ENCODE assay signal across 20 cellular contexts in the genomic region with DNA sequence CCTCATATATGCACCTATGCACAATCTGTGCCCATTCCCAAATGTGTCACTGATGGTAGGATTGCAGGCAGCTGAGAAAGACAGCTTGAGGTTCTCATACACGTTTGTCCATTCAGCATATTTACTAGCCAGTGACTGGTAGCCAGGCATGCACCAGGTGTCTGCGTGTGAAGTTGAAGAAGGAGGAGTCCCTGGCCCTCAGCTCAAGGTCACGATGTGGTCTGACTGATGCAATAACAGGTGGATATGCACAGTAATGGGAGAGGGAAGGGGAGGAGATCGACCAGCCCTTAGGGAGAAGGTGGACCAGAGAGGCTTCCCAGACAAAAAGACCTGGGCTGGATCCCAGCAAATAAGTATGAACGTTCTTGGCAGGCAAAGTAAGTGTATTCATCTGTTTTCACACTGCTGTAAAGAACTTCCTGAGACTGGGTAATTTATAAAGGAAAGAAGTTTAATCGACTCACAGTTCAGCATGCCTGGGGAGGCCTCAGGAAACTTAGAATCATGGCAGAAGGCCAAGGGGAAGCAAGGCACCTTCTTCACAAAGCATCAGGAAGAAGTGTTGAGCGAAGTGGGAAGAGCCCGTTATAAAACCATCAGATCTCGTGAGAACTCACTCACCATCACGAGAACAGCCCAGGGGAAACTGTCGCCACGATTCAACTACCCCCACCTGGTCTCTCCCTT.
DNase-seq lines count a peak whose midpoint lies in the region; ATAC-seq and TF ChIP-seq lines count a peak whose summit lies in the region.
"Had no signal": no experiment of that assay in that cellular context is flagged by ENCODE, and none has a peak within 500 bp of the region (broad histone marks: within the 10 kb centered on the region; RNA-seq: fewer than 3 reads in every experiment).

No MANE protein-coding gene starts in this region.

- no peak overlapping the region for H3K4me3 Mint-ChIP-seq in WTC11
- H3K4me3 Mint-ChIP-seq in nephron progenitor cell: no peak overlapping the region
- H3K4me3 Mint-ChIP-seq: CD4-positive, CD25-positive, alpha-beta regulatory T cell; HFFc6 had no signal

- H3K4me1 ChIP-seq in HCT116 (ENCODE audit: control insufficient read depth in 1 of 2, insufficient read depth in 2 of 2, low read length in 2 of 2): no peaks in the 10 kb centered on the region
- H3K4me1 ChIP-seq: Peyer's patch had no signal

- no TSS peak for BruUV-seq in HCT116 (replicated peaks; lab: Mats Ljungman, UMichigan)

- CTCF ChIA-PET in HCT116 (lab: Charles Lee): no interaction called here
- CTCF ChIA-PET in WTC11 (lab: Charles Lee): no interaction called here

- no peak overlapping the region for H3K4me2 ChIP-seq in HCT116 (ENCODE audit: low read length)

- no peaks in the 10 kb centered on the region for H3K36me3 ChIP-seq in HCT116 (ENCODE audit: control insufficient read depth in 1 of 2, insufficient read depth in 2 of 2, low read length in 2 of 2)
- H3K36me3 ChIP-seq: Peyer's patch had no signal

- POLR2A ChIA-PET in HCT116 (lab: Charles Lee) (no interaction called here), WTC11 (lab: Charles Lee) (no interaction called here)

- no peaks in the 10 kb centered on the region for H3K79me2 ChIP-seq in HCT116 (ENCODE audit: insufficient read depth, low read length)

- H3K36me3 Mint-ChIP-seq in WTC11 (peaks cover 81% of the 10 kb centered on the region), nephron progenitor cell (ENCODE audit: low read depth) (peaks cover 9% of the 10 kb centered on the region)
- H3K36me3 Mint-ChIP-seq: CD4-positive, CD25-positive, alpha-beta regulatory T cell had no signal

- DNase-seq in NCI-H2196 (lab: John Stamatoyannopoulos, UW; ENCODE audit: unreplicated experiment) (peak; percentile 23), NCI-H2196 treated with DMSO at 0.1 percent for 48 hours (lab: John Stamatoyannopoulos, UW; ENCODE audit: unreplicated experiment) (no peak), HCT116 (ENCODE audit: low read depth, low spot score) (no peak), WTC11 (ENCODE audit: low spot score) (no peak), myocyte (ENCODE audit: low read depth) (peak; percentile 17), nephron progenitor cell (no peak), occipital lobe (lab: John Stamatoyannopoulos, UW) (no peak)
- DNase-seq: 8988T; Calu3; CD4-positive, CD25-positive, alpha-beta regulatory T cell; GM23248; HFFc6; Karpas-422; NCI-H1105 treated with DMSO at 0.1 percent for 48 hours; NCI-H187; NCI-H2171; NCI-H526; Peyer's patch; SHP77 treated with DMSO at 0.1 percent for 48 hours had no signal

- intact Hi-C loops in HCT116 (cut with micrococcal nuclease): no loop called here

- no peak for TF ChIP-seq CTCF in HCT116 (IDR thresholded peaks at IDR 0.05 in 2 of 3, conservative IDR thresholded peaks at IDR 0.05 in 1 of 3; ENCODE audit: borderline replicate concordance in 1 of 3, insufficient read depth in 1 of 3, low read depth in 2 of 3, low read length in 2 of 3)
- no peak for TF ChIP-seq CTCF in WTC11 (IDR thresholded peaks at IDR 0.05)
- no peak for TF ChIP-seq CTCF in nephron progenitor cell (IDR thresholded peaks at IDR 0.05)

- H3K9me3 Mint-ChIP-seq in WTC11 (peaks cover 9% of the 10 kb centered on the region), nephron progenitor cell (peaks cover 30% of the 10 kb centered on the region)

- TF ChIP-seq RAD21 in HCT116 (IDR thresholded peaks at IDR 0.05; ENCODE audit: low read depth): no peak

- H3K4me1 Mint-ChIP-seq in WTC11 (peaks cover 9% of the 10 kb centered on the region), nephron progenitor cell (peaks cover 15% of the 10 kb centered on the region)
- H3K4me1 Mint-ChIP-seq: CD4-positive, CD25-positive, alpha-beta regulatory T cell had no signal

- H3K27me3 Mint-ChIP-seq in WTC11 (ENCODE audit: low read depth) (no peaks in the 10 kb centered on the region), nephron progenitor cell (ENCODE audit: low read depth, poor library complexity) (peaks cover 62% of the 10 kb centered on the region)
- H3K27me3 Mint-ChIP-seq: CD4-positive, CD25-positive, alpha-beta regulatory T cell had no signal

- no peaks in the 10 kb centered on the region for H3K9me2 ChIP-seq in HCT116 (ENCODE audit: insufficient read depth)

- H3K9me3 ChIP-seq in HCT116 (ENCODE audit: control insufficient read depth in 1 of 2, insufficient read depth in 1 of 2, low read depth in 1 of 2, low read length in 2 of 2): no peaks in the 10 kb centered on the region
- H3K9me3 ChIP-seq: Peyer's patch had no signal

- ATAC-seq in HCT116: no peak
- ATAC-seq in WTC11: no peak
- no peak for ATAC-seq in HG02852 (IDR thresholded peaks at IDR 0.05; ENCODE audit: unreplicated experiment)

- H3K27ac ChIP-seq in HCT116 (ENCODE audit: low read depth, low read length): no peak overlapping the region
- H3K27ac ChIP-seq: GM23248, Peyer's patch had no signal

- no peaks in the 10 kb centered on the region for H4K20me1 ChIP-seq in HCT116 (ENCODE audit: insufficient read depth)

- no peak for TF ChIP-seq POLR2A in HCT116 (IDR thresholded peaks at IDR 0.05; ENCODE audit: borderline replicate concordance, extremely low read depth, insufficient read depth, insufficient read length)

- no peak overlapping the region for H3K9ac ChIP-seq in HCT116 (ENCODE audit: low read length)
- H3K9ac ChIP-seq: GM23248 had no signal

- no peak overlapping the region for H3K4me3 ChIP-seq in HCT116 (replicated peaks in 1 of 2; ENCODE audit: low read depth in 1 of 2, low read length in 2 of 2)
- H3K4me3 ChIP-seq: GM23248, Peyer's patch had no signal

- H3K27ac Mint-ChIP-seq in WTC11: peak overlapping the region; percentile 24
- no peak overlapping the region for H3K27ac Mint-ChIP-seq in nephron progenitor cell
- H3K27ac Mint-ChIP-seq: HFFc6 had no signal

- RAD21 ChIA-PET in HCT116 (lab: Charles Lee; ENCODE audit: low non-redundant PET in 1 of 2, low total read pairs in 2 of 2, uncharacterized antibody in 2 of 2, unreplicated experiment in 2 of 2): no interaction called here

- H3K27me3 ChIP-seq in HCT116 (ENCODE audit: insufficient read depth, low read length): no peaks in the 10 kb centered on the region
- H3K27me3 ChIP-seq: Peyer's patch had no signal

- no peak overlapping the region for H2AFZ ChIP-seq in HCT116 (ENCODE audit: low read depth, low read length, poor library complexity, severe bottlenecking)
- H2AFZ ChIP-seq: GM23248 had no signal

TF ChIP-seq in HCT116, 20 proteins besides CTCF, POLR2A, EP300 and RAD21:
- peak; percentile 31 for TF ChIP-seq TCF7L2 (IDR thresholded peaks at IDR 0.05; ENCODE audit: borderline replicate concordance, extremely low read depth, insufficient read depth, insufficient read length)
- no peak for TF ChIP-seq SIN3A (IDR thresholded peaks at IDR 0.05; ENCODE audit: low read depth)

TF ChIP-seq in WTC11, 78 proteins besides CTCF, POLR2A, EP300 and RAD21:
- no peak for TF ChIP-seq RELA (CRISPR knock-in tag; IDR thresholded peaks at IDR 0.05; ENCODE audit: borderline replicate concordance)
- TF ChIP-seq GABPB1 (CRISPR knock-in tag; IDR thresholded peaks at IDR 0.05): peak; percentile 92

Comparison
In these comparisons a context has a peak if more than half of its experiments do, and no peak if none do; other contexts are left out.
1. DNase-seq: peak in NCI-H2196 (single experiment) and myocyte (single experiment); none in NCI-H2196 treated with DMSO at 0.1 percent for 48 hours (single experiment), HCT116 (single experiment), WTC11 (single experiment), nephron progenitor cell (single experiment) and occipital lobe (single experiment).